ENCODE assay signal across 1 cellular context in genomic region chr1:155000725-155001437, GRCh38.
TF ChIP-seq lines count a peak whose summit lies in the region.

No MANE protein-coding gene starts in this region.

TF ChIP-seq in K562, 482 proteins besides CTCF, POLR2A, EP300 and RAD21 (continued from another document and continues in another):
- TF ChIP-seq LCOR (CRISPR knock-in tag; IDR thresholded peaks at IDR 0.05) (peak; percentile 63), KLF13 (tag; IDR thresholded peaks at IDR 0.05; ENCODE audit: borderline replicate concordance, low read depth) (peak; percentile 37; the same call in 1 of the 2 replicates), ZNF57 (CRISPR knock-in tag; IDR thresholded peaks at IDR 0.05) (no peak), ZBED1 (IDR thresholded peaks at IDR 0.05) (no peak), ZBTB2 (IDR thresholded peaks at IDR 0.05) (peak; percentile 84), CLOCK (CRISPR knock-in tag; IDR thresholded peaks at IDR 0.05; ENCODE audit: borderline replicate concordance) (no peak), KDM5B (IDR thresholded peaks at IDR 0.05; ENCODE audit: insufficient replicate concordance, low read depth, low read length) (peak; percentile 60), HBP1 (CRISPR knock-in tag; IDR thresholded peaks at IDR 0.05) (peak; percentile 11; the same call in 1 of the 2 replicates), MLX (CRISPR knock-in tag; conservative IDR thresholded peaks at IDR 0.05) (no peak), ZNF561 (CRISPR knock-in tag; conservative IDR thresholded peaks at IDR 0.05) (peak; percentile 22; the same call in 1 of the 2 replicates), RBM15 (IDR thresholded peaks at IDR 0.05; ENCODE audit: insufficient read depth, low read length) (no peak), ARID3B (CRISPR knock-in tag; IDR thresholded peaks at IDR 0.05; ENCODE audit: borderline replicate concordance) (no peak), ATF1 (CRISPR knock-in tag; IDR thresholded peaks at IDR 0.05) (no peak), ATF1 (tag; IDR thresholded peaks at IDR 0.05) (peak; percentile 87), PRMT5 (CRISPR knock-in tag; IDR thresholded peaks at IDR 0.05) (no peak), HMBOX1 (IDR thresholded peaks at IDR 0.05) (no peak), E2F1 (CRISPR knock-in tag; IDR thresholded peaks at IDR 0.05) (peak; percentile 60; the same call in 1 of the 2 replicates), ZNF766 (CRISPR knock-in tag; conservative IDR thresholded peaks at IDR 0.05) (no peak), ZNF311 (CRISPR knock-in tag; IDR thresholded peaks at IDR 0.05) (peak; percentile 58; the same call in 1 of the 2 replicates), ZNF133 (CRISPR knock-in tag; IDR thresholded peaks at IDR 0.05) (no peak), CGGBP1 (CRISPR knock-in tag; IDR thresholded peaks at IDR 0.05) (peak; percentile 44), PHB (CRISPR knock-in tag; IDR thresholded peaks at IDR 0.05) (no peak), TFE3 (CRISPR knock-in tag; IDR thresholded peaks at IDR 0.05) (no peak), IFI16 (CRISPR knock-in tag; IDR thresholded peaks at IDR 0.05) (no peak), SP2 (IDR thresholded peaks at IDR 0.05; ENCODE audit: extremely low read depth, low read depth, low read length, poor library complexity, severe bottlenecking) (no peak), E2F6 (IDR thresholded peaks at IDR 0.05; ENCODE audit: borderline replicate concordance in 1 of 2, extremely low read depth in 1 of 2, insufficient read depth in 1 of 2, insufficient read length in 1 of 2, low read depth in 1 of 2, low read length in 1 of 2, poor library complexity in 1 of 2, severe bottlenecking in 1 of 2) (peak in 1 of 2 experiments; percentile 66), SMAD2 (IDR thresholded peaks at IDR 0.05; ENCODE audit: low read depth, low read length) (no peak), FUS (optimal IDR thresholded peaks at IDR 0.05; ENCODE audit: low read depth, low read length) (no peak), ZNF639 (CRISPR knock-in tag; conservative IDR thresholded peaks at IDR 0.05 in 1 of 2, IDR thresholded peaks at IDR 0.05 in 1 of 2) (peak in 1 of 2 experiments; percentile 76; a peak in 2 of 4 replicates), ZNF197 (CRISPR knock-in tag; IDR thresholded peaks at IDR 0.05; ENCODE audit: low read depth) (peak; percentile 27; the same call in 1 of the 2 replicates), BRD9 (IDR thresholded peaks at IDR 0.05; ENCODE audit: low read depth, partially characterized antibody) (peak; percentile 98), GTF2A2 (tag; IDR thresholded peaks at IDR 0.05) (peak; percentile 58; the same call in 1 of the 2 replicates), PATZ1 (CRISPR knock-in tag; IDR thresholded peaks at IDR 0.05; ENCODE audit: borderline replicate concordance) (peak; percentile 63; the same call in 1 of the 2 replicates), ZNF717 (CRISPR knock-in tag; IDR thresholded peaks at IDR 0.05) (no peak), ESRRB (CRISPR knock-in tag; IDR thresholded peaks at IDR 0.05; ENCODE audit: borderline replicate concordance) (no peak), NR4A1 (CRISPR knock-in tag; IDR thresholded peaks at IDR 0.05) (no peak), NR4A1 (tag; IDR thresholded peaks at IDR 0.05) (peak; percentile 43; the same call in 1 of the 2 replicates), CCNT2 (IDR thresholded peaks at IDR 0.05; ENCODE audit: borderline replicate concordance, extremely low read depth, insufficient read length, low read depth, low read length) (peak; percentile 78), ZNF165 (CRISPR knock-in tag; IDR thresholded peaks at IDR 0.05; ENCODE audit: borderline replicate concordance) (no peak), ZBTB49 (CRISPR knock-in tag; IDR thresholded peaks at IDR 0.05; ENCODE audit: borderline replicate concordance) (no peak), SAP30 (IDR thresholded peaks at IDR 0.05; ENCODE audit: borderline replicate concordance, insufficient read depth, low read depth, low read length, poor library complexity, severe bottlenecking) (no peak)
